18 cellular contexts compared by ENCODE assay signal in genomic region chr12:65208957-65209654, GRCh38. TPM values are rescaled to one million over a fixed set of nuclear protein-coding genes. Genes with fewer than 3 reads are reported as not detected.
DNase-seq lines count a peak whose midpoint lies in the region; ATAC-seq and TF ChIP-seq lines count a peak whose summit lies in the region.
"Had no signal": no experiment of that assay in that cellular context is flagged by ENCODE, and none has a peak within 500 bp of the region (broad histone marks: within the 10 kb centered on the region; RNA-seq: fewer than 3 reads in every experiment).

No MANE protein-coding gene starts in this region.

- CTCF ChIA-PET in activated CD4-positive, alpha-beta T cell treated with anti-CD3 and anti-CD28 coated beads for 36 hours (lab: Charles Lee), result interaction anchor here (0.5 to 2.2 kb wide), 7 partner anchors 8 to 627 kb away, joined by 3 to 14 read pairs (median 3); no protein-coding TSS in a partner anchor

- no peak overlapping the region for H3K27ac ChIP-seq in KMS-11
- H3K27ac ChIP-seq: A549, esophagus muscularis mucosa, pancreas had no signal

- TF ChIP-seq CTCF in KMS-11 (conservative IDR thresholded peaks at IDR 0.05; ENCODE audit: low read depth, low read length) (no peak), natural killer cell (IDR thresholded peaks at IDR 0.05) (no peak)

- peaks cover 55% of the 10 kb centered on the region for H3K79me2 ChIP-seq in KMS-11 (ENCODE audit: insufficient read depth, low read depth)

- H3K36me3 ChIP-seq in KMS-11 (ENCODE audit: insufficient read depth), result no peaks in the 10 kb centered on the region
- H3K36me3 ChIP-seq: pancreas had no signal

- no peak overlapping the region for H3K9ac ChIP-seq in KMS-11

- POLR2A ChIA-PET in activated CD4-positive, alpha-beta T cell treated with anti-CD3 and anti-CD28 coated beads for 36 hours (lab: Charles Lee), result no interaction called here

- no peaks in the 10 kb centered on the region for H3K9me3 Mint-ChIP-seq in activated CD4-positive, alpha-beta T cell treated with anti-CD3 and anti-CD28 coated beads for 36 hours (ENCODE audit: low read depth)
- H3K9me3 Mint-ChIP-seq in activated naive CD4-positive, alpha-beta T cell treated with anti-CD3 and anti-CD28 coated beads, Interleukin-2, amount 50 U/mL, for 72 hours, result no peaks in the 10 kb centered on the region
- no peaks in the 10 kb centered on the region for H3K9me3 Mint-ChIP-seq in natural killer cell
- H3K9me3 Mint-ChIP-seq: type B pancreatic cell had no signal

- intact Hi-C loops in activated CD4-positive, alpha-beta T cell treated with anti-CD3 and anti-CD28 coated beads for 36 hours (cut with DNase I, micrococcal nuclease), result loop anchor here in 1 of 2 experiments (5.0 kb wide), 1 partner anchor 37 kb away; no protein-coding TSS in a partner anchor
- intact Hi-C loops in natural killer cell (cut with micrococcal nuclease), result no loop called here

- ATAC-seq in activated CD4-positive, alpha-beta T cell treated with anti-CD3 and anti-CD28 coated beads for 36 hours, result peak; percentile 24
- no peak for ATAC-seq in activated naive CD4-positive, alpha-beta T cell treated with anti-CD3 and anti-CD28 coated beads, Interleukin-2, amount 50 U/mL, for 72 hours
- ATAC-seq in natural killer cell (peak in 2 of 3 donors; percentile 26 to 41), HG03280 (IDR thresholded peaks at IDR 0.05; ENCODE audit: unreplicated experiment) (no peak), GM19455 (IDR thresholded peaks at IDR 0.05; ENCODE audit: unreplicated experiment) (no peak)
- ATAC-seq: A549, Right ventricle myocardium inferior had no signal

- peak overlapping the region; percentile 53 for H3K4me2 ChIP-seq in KMS-11
- H3K4me2 ChIP-seq: A549 had no signal

- H3K4me3 ChIP-seq in KMS-11 (IDR thresholded peaks at IDR 0.05; ENCODE audit: insufficient read depth, low read depth, low read length), result no peak overlapping the region
- H3K4me3 ChIP-seq: A549, esophagus muscularis mucosa, lung, pancreas had no signal

- H2AFZ ChIP-seq in KMS-11 (ENCODE audit: low read depth), result no peak overlapping the region

- H4K20me1 ChIP-seq in KMS-11 (ENCODE audit: insufficient read depth), result peaks cover 9% of the 10 kb centered on the region; the same call in 1 of the 2 replicates

- peaks cover 57% of the 10 kb centered on the region for H3K4me1 ChIP-seq in KMS-11 (ENCODE audit: low read depth, poor library complexity, severe bottlenecking)

- peaks cover 11% of the 10 kb centered on the region for H3K36me3 Mint-ChIP-seq in activated CD4-positive, alpha-beta T cell treated with anti-CD3 and anti-CD28 coated beads for 36 hours (ENCODE audit: low read depth)
- H3K36me3 Mint-ChIP-seq in activated naive CD4-positive, alpha-beta T cell treated with anti-CD3 and anti-CD28 coated beads, Interleukin-2, amount 50 U/mL, for 72 hours, result peaks cover 0 to 26% of the 10 kb centered on the region in 2 donors
- no peaks in the 10 kb centered on the region for H3K36me3 Mint-ChIP-seq in natural killer cell

- DNase-seq in activated CD4-positive, alpha-beta T cell treated with anti-CD3 and anti-CD28 coated beads for 36 hours, result no peak
- no peak for DNase-seq in activated CD4-positive, alpha-beta T cell treated with anti-CD3 and anti-CD28 coated beads for 1 hour
- DNase-seq in activated naive CD4-positive, alpha-beta T cell treated with anti-CD3 and anti-CD28 coated beads, Interleukin-2, amount 50 U/mL, for 72 hours (ENCODE audit: low spot score in 2 of 2), result no peak
- DNase-seq in natural killer cell (no peak), CD1c-positive myeloid dendritic cell (ENCODE audit: extremely low spot score) (no peak)
- DNase-seq: activated CD4-positive, CD25-positive, alpha-beta regulatory T cell; cerebellar nuclear complex; DMS 273 treated with DMSO at 0.1 percent for 48 hours; NCI-H510A treated with DMSO at 0.1 percent for 48 hours; pancreas had no signal

- no peaks in the 10 kb centered on the region for H3K27me3 ChIP-seq in KMS-11 (ENCODE audit: insufficient read depth, low read depth)
- H3K27me3 ChIP-seq: esophagus muscularis mucosa, pancreas had no signal

- H3K27me3 Mint-ChIP-seq in activated CD4-positive, alpha-beta T cell treated with anti-CD3 and anti-CD28 coated beads for 36 hours, result no peaks in the 10 kb centered on the region
- no peaks in the 10 kb centered on the region for H3K27me3 Mint-ChIP-seq in natural killer cell (ENCODE audit: low read depth in 2 of 2)
- H3K27me3 Mint-ChIP-seq: type B pancreatic cell had no signal

- peak overlapping the region; percentile 88 for H3K27ac Mint-ChIP-seq in activated CD4-positive, alpha-beta T cell treated with anti-CD3 and anti-CD28 coated beads for 36 hours
- H3K27ac Mint-ChIP-seq in activated naive CD4-positive, alpha-beta T cell treated with anti-CD3 and anti-CD28 coated beads, Interleukin-2, amount 50 U/mL, for 72 hours, result peak overlapping the region; percentile 3 to 79
- H3K27ac Mint-ChIP-seq in natural killer cell, result peak overlapping the region; percentile 84 to 87
- H3K27ac Mint-ChIP-seq: type B pancreatic cell had no signal

- H3K4me3 Mint-ChIP-seq in activated CD4-positive, alpha-beta T cell treated with anti-CD3 and anti-CD28 coated beads for 36 hours, result peak overlapping the region; percentile 47
- peak overlapping the region; percentile 74 for H3K4me3 Mint-ChIP-seq in natural killer cell
- H3K4me3 Mint-ChIP-seq: type B pancreatic cell had no signal

- peaks cover 55% of the 10 kb centered on the region for H3K4me1 Mint-ChIP-seq in activated CD4-positive, alpha-beta T cell treated with anti-CD3 and anti-CD28 coated beads for 36 hours
- H3K4me1 Mint-ChIP-seq in natural killer cell, result peaks cover 42 to 44% of the 10 kb centered on the region in 2 donors

RNA-seq across cellular contexts. Expression of gene LEMD3, which starts 39.7 kb away (rescaled TPM):
- total RNA-seq in activated CD4-positive, alpha-beta T cell treated with anti-CD3 and anti-CD28 coated beads for 36 hours, result 10 to 100 TPM; 15.9 to 17.6 TPM
- total RNA-seq in activated naive CD4-positive, alpha-beta T cell treated with anti-CD3 and anti-CD28 coated beads, Interleukin-2, amount 50 U/mL, for 72 hours, result 10 to 100 TPM; 18.4 to 27.4 TPM
- total RNA-seq in natural killer cell, result 10 to 100 TPM; 67.3 to 76.2 (median 71.1) TPM

Comparison
In these comparisons a context has a peak if more than half of its experiments do, and no peak if none do; other contexts are left out.
1. ATAC-seq: peak in activated CD4-positive, alpha-beta T cell treated with anti-CD3 and anti-CD28 coated beads for 36 hours (single experiment) and natural killer cell (2 of 3); none in activated naive CD4-positive, alpha-beta T cell treated with anti-CD3 and anti-CD28 coated beads, Interleukin-2, amount 50 U/mL, for 72 hours (0 of 2), HG03280 (single experiment) and GM19455 (single experiment).
2. Peak in every context shown above with its lines, with median percentiles within 50 percentile points of each other: H3K27ac Mint-ChIP-seq.